Comparison of ENCODE assay signal across 11 cellular contexts in genomic region chr19:55041627-55042343, GRCh38. TPM values are rescaled to one million over a fixed set of nuclear protein-coding genes. Genes with fewer than 3 reads are reported as not detected.
DNase-seq lines count a peak whose midpoint lies in the region; ATAC-seq lines count a peak whose summit lies in the region.
"Had no signal": no experiment of that assay in that cellular context is flagged by ENCODE, and none has a peak within 500 bp of the region (broad histone marks: within the 10 kb centered on the region; RNA-seq: fewer than 3 reads in every experiment).

No MANE protein-coding gene starts in this region.

- peaks cover 55% of the 10 kb centered on the region for H3K36me3 Mint-ChIP-seq in activated CD8-positive, alpha-beta memory T cell treated with anti-CD3 and anti-CD28 coated beads, Interleukin-2, amount 10 ng/mL, durations not matched to agents 7 days and 5 days
- H3K36me3 Mint-ChIP-seq in immature natural killer cell = peaks cover 0 to 5% (median 2%) of the 10 kb centered on the region in 3 donors

- peak overlapping the region; percentile 89 for H3K27ac Mint-ChIP-seq in activated CD8-positive, alpha-beta memory T cell treated with anti-CD3 and anti-CD28 coated beads, Interleukin-2, amount 10 ng/mL, durations not matched to agents 7 days and 5 days
- peak overlapping the region; percentile 49 to 86 (median 80) for H3K27ac Mint-ChIP-seq in immature natural killer cell

- peak overlapping the region; percentile 41 for H3K4me3 Mint-ChIP-seq in activated CD8-positive, alpha-beta memory T cell treated with anti-CD3 and anti-CD28 coated beads, Interleukin-2, amount 10 ng/mL, durations not matched to agents 7 days and 5 days
- peak overlapping the region; percentile 60 to 86 (median 82) for H3K4me3 Mint-ChIP-seq in immature natural killer cell

- intact Hi-C loops in left colon (cut with DNase I, micrococcal nuclease) = no loop called here

- peaks cover 20% of the 10 kb centered on the region for H3K4me1 Mint-ChIP-seq in activated CD8-positive, alpha-beta memory T cell treated with anti-CD3 and anti-CD28 coated beads, Interleukin-2, amount 10 ng/mL, durations not matched to agents 7 days and 5 days
- H3K4me1 Mint-ChIP-seq in immature natural killer cell = peaks cover 27 to 34% of the 10 kb centered on the region in 2 donors

- no peaks in the 10 kb centered on the region for H3K9me3 Mint-ChIP-seq in activated CD8-positive, alpha-beta memory T cell treated with anti-CD3 and anti-CD28 coated beads, Interleukin-2, amount 10 ng/mL, durations not matched to agents 7 days and 5 days (ENCODE audit: low read depth)
- no peaks in the 10 kb centered on the region for H3K9me3 Mint-ChIP-seq in immature natural killer cell

- H3K27me3 Mint-ChIP-seq in activated CD8-positive, alpha-beta memory T cell treated with anti-CD3 and anti-CD28 coated beads, Interleukin-2, amount 10 ng/mL, durations not matched to agents 7 days and 5 days = no peaks in the 10 kb centered on the region
- peaks cover 0 to 2% (median 2%) of the 10 kb centered on the region in 3 donors for H3K27me3 Mint-ChIP-seq in immature natural killer cell (ENCODE audit: low read depth in 3 of 3)

- CTCF ChIA-PET in activated CD8-positive, alpha-beta memory T cell treated with anti-CD3 and anti-CD28 coated beads, Interleukin-2, amount 10 ng/mL, durations not matched to agents 7 days and 5 days (lab: Charles Lee) = interaction anchor here (0.7 to 0.9 kb wide), 2 partner anchors 118 to 161 kb away, joined by 3 read pairs; no protein-coding TSS in a partner anchor

- no peak for DNase-seq in activated CD4-positive, CD25-positive, alpha-beta regulatory T cell (lab: John Stamatoyannopoulos, UW)
- DNase-seq in activated CD8-positive, alpha-beta memory T cell treated with anti-CD3 and anti-CD28 coated beads, Interleukin-2, amount 10 ng/mL, durations not matched to agents 7 days and 5 days = peak; percentile 68
- DNase-seq in immature natural killer cell = peak in 2 of 3 donors; percentile 8 to 14
- DNase-seq in stimulated activated naive CD4-positive, alpha-beta T cell treated with Interleukin-2 at 50 U/mL for 16 hours (lab: John Stamatoyannopoulos, UW) = peak; percentile 6
- DNase-seq in left colon = no peak
- no peak for DNase-seq in NCI-H2227 treated with DMSO at 0.1 percent for 48 hours (lab: John Stamatoyannopoulos, UW)
- no peak for DNase-seq in NCI-H1930 (lab: John Stamatoyannopoulos, UW)
- DNase-seq: activated CD4-positive, CD25-positive, alpha-beta regulatory T cell treated with anti-CD3 and anti-CD28 coated beads, Interleukin-2, amount 50 U/mL, for 72 hours; NCI-H1694 had no signal

- peak; percentile 69 to 71 for ATAC-seq in activated CD4-positive, CD25-positive, alpha-beta regulatory T cell treated with anti-CD3 and anti-CD28 coated beads, Interleukin-2, amount 50 U/mL, for 24 hours
- ATAC-seq in activated CD8-positive, alpha-beta memory T cell treated with anti-CD3 and anti-CD28 coated beads, Interleukin-2, amount 10 ng/mL, durations not matched to agents 7 days and 5 days = peak; percentile 85
- no peak for ATAC-seq in left colon

RNA-seq across cellular contexts. Expression of gene GP6, which starts 3.7 kb away (rescaled TPM):
- total RNA-seq in activated CD8-positive, alpha-beta memory T cell treated with anti-CD3 and anti-CD28 coated beads, Interleukin-2, amount 10 ng/mL, durations not matched to agents 7 days and 5 days = under 1 TPM in 1 of 2 experiments, not detected in 1; 0.55 TPM
- polyA plus RNA-seq in immature natural killer cell = under 1 TPM in 2 of 3 donors, not detected in 1; 0.64 to 0.78 TPM
- under 1 TPM; 0.28 to 0.49 TPM for total RNA-seq in left colon
- total RNA-seq: fibroblast of villous mesenchyme had no signal

RNA-seq across cellular contexts. Expression of gene RDH13, which starts 21.2 kb away (rescaled TPM):
- 10 to 100 TPM; 18.9 to 23.9 TPM for total RNA-seq in activated CD8-positive, alpha-beta memory T cell treated with anti-CD3 and anti-CD28 coated beads, Interleukin-2, amount 10 ng/mL, durations not matched to agents 7 days and 5 days
- 10 to 100 TPM in 1 of 3 donors, 1 to 10 TPM in 2; 4.2 to 17.0 (median 4.5) TPM for polyA plus RNA-seq in immature natural killer cell
- total RNA-seq in left colon = 10 to 100 TPM; 50.5 to 69.3 TPM

RNA-seq across cellular contexts. Expression of gene EPS8L1, which starts 33.9 kb away (rescaled TPM):
- 1 to 10 TPM; 4.5 to 9.8 TPM for total RNA-seq in activated CD8-positive, alpha-beta memory T cell treated with anti-CD3 and anti-CD28 coated beads, Interleukin-2, amount 10 ng/mL, durations not matched to agents 7 days and 5 days
- 1 to 10 TPM; 4.5 to 7.3 (median 6.4) TPM for polyA plus RNA-seq in immature natural killer cell
- 10 to 100 TPM; 42.1 to 75.9 TPM for total RNA-seq in left colon

Comparison
In these comparisons a context has a peak if more than half of its experiments do, and no peak if none do; other contexts are left out.
1. DNase-seq: peak in activated CD8-positive, alpha-beta memory T cell treated with anti-CD3 and anti-CD28 coated beads, Interleukin-2, amount 10 ng/mL, durations not matched to agents 7 days and 5 days (single experiment), immature natural killer cell (2 of 3) and stimulated activated naive CD4-positive, alpha-beta T cell treated with Interleukin-2 at 50 U/mL for 16 hours (single experiment); none in activated CD4-positive, CD25-positive, alpha-beta regulatory T cell (0 of 4), left colon (0 of 2), NCI-H2227 treated with DMSO at 0.1 percent for 48 hours (single experiment) and NCI-H1930 (0 of 2).